Comparison of ENCODE assay signal across 12 cellular contexts in genomic region chr1:149846042-149846441, GRCh38. TPM values are rescaled to one million over a fixed set of nuclear protein-coding genes. Genes with fewer than 3 reads are reported as not detected.
DNase-seq lines count a peak whose midpoint lies in the region; FAIRE-seq and TF ChIP-seq lines count a peak whose summit lies in the region.
"Had no signal": no experiment of that assay in that cellular context is flagged by ENCODE, and none has a peak within 500 bp of the region (broad histone marks: within the 10 kb centered on the region; RNA-seq: fewer than 3 reads in every experiment).

No MANE protein-coding gene starts in this region.

- peaks cover 52% of the 10 kb centered on the region for H3K36me3 Mint-ChIP-seq in activated CD4-positive, alpha-beta memory T cell treated with anti-CD3 and anti-CD28 coated beads, Interleukin-2, amount 10 ng/mL, durations not matched to agents 7 days and 5 days (ENCODE audit: low read depth)

- H3K9me3 Mint-ChIP-seq in activated CD4-positive, alpha-beta memory T cell treated with anti-CD3 and anti-CD28 coated beads, Interleukin-2, amount 10 ng/mL, durations not matched to agents 7 days and 5 days: no peaks in the 10 kb centered on the region

- DNase-seq in HT-29 (ENCODE audit: low spot score) (peak; percentile 2), medulla oblongata (ENCODE audit: extremely low spot score) (peak; percentile 2), NCI-H1105 (lab: John Stamatoyannopoulos, UW) (no peak), H54 (ENCODE audit: insufficient read length, low spot score) (no peak), NCI-H1417 (lab: John Stamatoyannopoulos, UW) (no peak), A673 (ENCODE audit: low spot score) (no peak)
- DNase-seq in activated CD4-positive, alpha-beta memory T cell treated with anti-CD3 and anti-CD28 coated beads, Interleukin-2, amount 10 ng/mL, durations not matched to agents 7 days and 5 days: no peak
- DNase-seq: cerebellar nuclear complex; KG1; stimulated activated CD4-positive, alpha-beta T cell treated with anti-CD3 and anti-CD28 coated beads, Interleukin-2, amount 100 ng/mL, for 48 hours; uterus had no signal

- H4K20me1 ChIP-seq in BLaER1 treated with 17β-estradiol and CSF1 and Interleukin-3, amounts not matched to agents 10 nM and 100 nM: peaks cover 22 to 66% (median 38%) of the 10 kb centered on the region in 11 experiments; a peak in 17 of 22 replicates

- H3K9ac ChIP-seq in BLaER1 treated with 17β-estradiol and CSF1 and Interleukin-3, amounts not matched to agents 10 nM and 100 nM: peak overlapping the region; percentile 87 to 97 (median 91); a peak in 16 of 22 replicates

- peak overlapping the region; percentile 91 for H3K27ac Mint-ChIP-seq in activated CD4-positive, alpha-beta memory T cell treated with anti-CD3 and anti-CD28 coated beads, Interleukin-2, amount 10 ng/mL, durations not matched to agents 7 days and 5 days

- H3K27me3 ChIP-seq in BLaER1 treated with 17β-estradiol and CSF1 and Interleukin-3, amounts not matched to agents 10 nM and 100 nM: no peaks in the 10 kb centered on the region
- no peaks in the 10 kb centered on the region for H3K27me3 ChIP-seq in A673 (replicated peaks; ENCODE audit: insufficient read depth, low read depth, low read length, poor library complexity)
- H3K27me3 ChIP-seq: uterus had no signal

- peaks cover 57% of the 10 kb centered on the region for H3K4me1 Mint-ChIP-seq in activated CD4-positive, alpha-beta memory T cell treated with anti-CD3 and anti-CD28 coated beads, Interleukin-2, amount 10 ng/mL, durations not matched to agents 7 days and 5 days

- POLR2A ChIA-PET in activated CD4-positive, alpha-beta memory T cell treated with anti-CD3 and anti-CD28 coated beads, Interleukin-2, amount 10 ng/mL, durations not matched to agents 7 days and 5 days (lab: Charles Lee): interaction anchor here (5.0 kb wide), 1 partner anchor 40 kb away, joined by 314 read pairs; a partner anchor contains a TSS
- POLR2A ChIA-PET in A673 (lab: Charles Lee; ENCODE audit: low non-redundant PET): no interaction called here

- TF ChIP-seq POLR2A in H54 (IDR thresholded peaks at IDR 0.05; ENCODE audit: low read depth, low read length): no peak

- CTCF ChIA-PET in activated CD4-positive, alpha-beta memory T cell treated with anti-CD3 and anti-CD28 coated beads, Interleukin-2, amount 10 ng/mL, durations not matched to agents 7 days and 5 days (lab: Charles Lee): no interaction called here
- CTCF ChIA-PET in A673 (lab: Charles Lee): no interaction called here

- no peaks in the 10 kb centered on the region for H3K27me3 Mint-ChIP-seq in activated CD4-positive, alpha-beta memory T cell treated with anti-CD3 and anti-CD28 coated beads, Interleukin-2, amount 10 ng/mL, durations not matched to agents 7 days and 5 days

- FAIRE-seq in H54 (lab: Jason Lieb, UNC): no peak

- peak overlapping the region in 9 of 11 experiments; percentile 74 to 95 (median 87); a peak in 15 of 22 replicates for H3K27ac ChIP-seq in BLaER1 treated with 17β-estradiol and CSF1 and Interleukin-3, amounts not matched to agents 10 nM and 100 nM
- no peak overlapping the region for H3K27ac ChIP-seq in A673 (ENCODE audit: low read depth, low read length, poor library complexity, severe bottlenecking)

- TF ChIP-seq CTCF in A673 (conservative IDR thresholded peaks at IDR 0.05; ENCODE audit: low read depth, low read length): no peak

- H3K4me1 ChIP-seq in BLaER1 treated with 17β-estradiol and CSF1 and Interleukin-3, amounts not matched to agents 10 nM and 100 nM: peaks cover 48 to 62% (median 59%) of the 10 kb centered on the region in 10 experiments
- peaks cover 27% of the 10 kb centered on the region for H3K4me1 ChIP-seq in A673 (ENCODE audit: insufficient read depth, low read length, poor library complexity, severe bottlenecking)

- intact Hi-C loops in A673 (cut with micrococcal nuclease; ENCODE audit: unreplicated experiment): no loop called here

- H3K4me3 ChIP-seq in BLaER1 treated with 17β-estradiol and CSF1 and Interleukin-3, amounts not matched to agents 10 nM and 100 nM: peak overlapping the region in 6 of 10 experiments; percentile 68 to 81 (median 73); a peak in 7 of 20 replicates
- H3K4me3 ChIP-seq in A673 (ENCODE audit: low read depth, low read length, poor library complexity, severe bottlenecking): no peak overlapping the region
- H3K4me3 ChIP-seq: uterus had no signal

- H3K4me3 Mint-ChIP-seq in activated CD4-positive, alpha-beta memory T cell treated with anti-CD3 and anti-CD28 coated beads, Interleukin-2, amount 10 ng/mL, durations not matched to agents 7 days and 5 days: peak overlapping the region; percentile 89

- peaks cover 0 to 39% (median 17%) of the 10 kb centered on the region in 11 experiments; a peak in 18 of 22 replicates for H3K36me3 ChIP-seq in BLaER1 treated with 17β-estradiol and CSF1 and Interleukin-3, amounts not matched to agents 10 nM and 100 nM
- no peaks in the 10 kb centered on the region for H3K36me3 ChIP-seq in A673 (ENCODE audit: insufficient read depth, low read length, poor library complexity, severe bottlenecking)
- H3K36me3 ChIP-seq: uterus had no signal

- H3K9me3 ChIP-seq in BLaER1 treated with 17β-estradiol and CSF1 and Interleukin-3, amounts not matched to agents 10 nM and 100 nM (replicated peaks in 1 of 11): no peaks in the 10 kb centered on the region
- no peaks in the 10 kb centered on the region for H3K9me3 ChIP-seq in A673 (ENCODE audit: low read depth, low read length, poor library complexity, severe bottlenecking)
- H3K9me3 ChIP-seq: uterus had no signal

- no TSS peak for BruUV-seq in A673 (replicated peaks; lab: Mats Ljungman, UMichigan)

- peak overlapping the region; percentile 70 to 98 (median 89); a peak in 20 of 22 replicates for H3K4me2 ChIP-seq in BLaER1 treated with 17β-estradiol and CSF1 and Interleukin-3, amounts not matched to agents 10 nM and 100 nM

RNA-seq across cellular contexts. Expression of gene BOLA1, which starts 53.3 kb away (rescaled TPM):
- total RNA-seq in HT-29 (2014; rRNA removed; shearing (Covaris generic)): 17.8 and 20.4 TPM in 2 replicates
- total RNA-seq in activated CD4-positive, alpha-beta memory T cell treated with anti-CD3 and anti-CD28 coated beads, Interleukin-2, amount 10 ng/mL, durations not matched to agents 7 days and 5 days: 10 to 100 TPM; 24.9 to 27.2 TPM
- 15.7 and 18.8 TPM in 2 replicates for total RNA-seq in A673 (2021)

Comparison
In these comparisons a context has a peak if more than half of its experiments do, and no peak if none do; other contexts are left out.
1. DNase-seq: peak in HT-29 (single experiment) and medulla oblongata (single experiment); none in activated CD4-positive, alpha-beta memory T cell treated with anti-CD3 and anti-CD28 coated beads, Interleukin-2, amount 10 ng/mL, durations not matched to agents 7 days and 5 days (single experiment), NCI-H1105 (single experiment), H54 (single experiment), NCI-H1417 (0 of 3) and A673 (single experiment).